Comparison of ENCODE assay signal across 1 cellular context in genomic region chr19:15840833-15841232, GRCh38.
A peak's percentile ranks its signal among the peaks of the same experiment; 100 is the strongest.
TF ChIP-seq lines count a peak whose summit lies in the region.

No MANE protein-coding gene starts in this region.

TF ChIP-seq in K562, 482 proteins besides CTCF, POLR2A, EP300 and RAD21:
- TF ChIP-seq ARID3A (IDR thresholded peaks at IDR 0.05; ENCODE audit: borderline replicate concordance, low read depth, low read length) (no peak), STAT5A (IDR thresholded peaks at IDR 0.05; ENCODE audit: borderline replicate concordance, low read length) (peak; percentile 56), BMI1 (IDR thresholded peaks at IDR 0.05; ENCODE audit: low read length) (peak; percentile 32; the same call in 1 of the 2 replicates), NCOA2 (IDR thresholded peaks at IDR 0.05; ENCODE audit: partially characterized antibody in 2 of 2) (no peak), SRF (CRISPR knock-in tag; IDR thresholded peaks at IDR 0.05) (peak in 1 of 2 experiments; percentile 33; a peak in 1 of 4 replicates), PKNOX1 (IDR thresholded peaks at IDR 0.05) (peak; percentile 56; the same call in 1 of the 2 replicates), RFX1 (IDR thresholded peaks at IDR 0.05) (peak; percentile 76), YY1 (IDR thresholded peaks at IDR 0.05; ENCODE audit: borderline replicate concordance in 1 of 3, control insufficient read depth in 1 of 3, extremely low read depth in 1 of 3, insufficient read depth in 3 of 3, insufficient read length in 1 of 3, insufficient replicate concordance in 2 of 3, low read depth in 1 of 3, low read length in 2 of 3) (peak in 1 of 3 experiments; percentile 33), ETS2 (tag; IDR thresholded peaks at IDR 0.05; ENCODE audit: borderline replicate concordance, poor library complexity, severe bottlenecking) (no peak), MEIS2 (IDR thresholded peaks at IDR 0.05; ENCODE audit: partially characterized antibody) (peak; percentile 31)
